Comparison of ENCODE assay signal across 22 cellular contexts in genomic region chr2:241120440-241120839, GRCh38.
"Had no signal": no experiment of that assay in that cellular context is flagged by ENCODE, and none has a peak within 500 bp of the region (broad histone marks: within the 10 kb centered on the region; RNA-seq: fewer than 3 reads in every experiment).

No MANE protein-coding gene starts in this region.

- H3K9me3 ChIP-seq: breast epithelium, left lung, sigmoid colon, tibial artery had no signal

- H3K4me3 ChIP-seq: breast epithelium, hepatocyte, left lung, sigmoid colon, smooth muscle cell, tibial artery had no signal

- ATAC-seq: effector memory CD8-positive, alpha-beta T cell; esophagus mucosa; left lung; naive thymus-derived CD4-positive, alpha-beta T cell had no signal

- H2AFZ ChIP-seq: hepatocyte had no signal

- H3K36me3 ChIP-seq: breast epithelium, sigmoid colon had no signal

- H3K27me3 Mint-ChIP-seq: activated naive CD8-positive, alpha-beta T cell; central memory CD8-positive, alpha-beta T cell; effector memory CD8-positive, alpha-beta T cell; naive thymus-derived CD4-positive, alpha-beta T cell; stimulated activated naive CD8-positive, alpha-beta T cell treated with anti-CD3 and anti-CD28 coated beads, Interleukin-15, Interleukin-2, amounts not matched to agents 100 ng/mL and 50 ng/mL, for 24 hours had no signal

- H3K27me3 ChIP-seq: breast epithelium, hepatocyte, left lung, sigmoid colon, tibial artery had no signal

- DNase-seq: activated CD8-positive, alpha-beta memory T cell treated with anti-CD3 and anti-CD28 coated beads, Interleukin-2, amount 50 U/mL, for 48 hours; amniotic stem cell; effector memory CD8-positive, alpha-beta T cell; foreskin melanocyte; glutamatergic neuron; kidney glomerular epithelial cell; left lung; naive thymus-derived CD4-positive, alpha-beta T cell; stimulated activated CD4-positive, alpha-beta T cell treated with anti-CD3 and anti-CD28 coated beads, Interleukin-15, amount 100 ng/mL, for 24 hours; stimulated activated CD8-positive, alpha-beta memory T cell treated with anti-CD3 and anti-CD28 coated beads, Interleukin-4, amount 100 ng/mL, for 48 hours; SW 1271; T-helper 2 cell had no signal

- FAIRE-seq: colon had no signal

- H3K79me2 ChIP-seq: hepatocyte had no signal

- H3K4me1 ChIP-seq: breast epithelium, left lung, sigmoid colon, tibial artery had no signal

- H3K27ac Mint-ChIP-seq: effector memory CD8-positive, alpha-beta T cell; stimulated activated naive CD8-positive, alpha-beta T cell treated with anti-CD3 and anti-CD28 coated beads, Interleukin-15, Interleukin-2, amounts not matched to agents 100 ng/mL and 50 ng/mL, for 24 hours had no signal

- H3K4me2 ChIP-seq: hepatocyte, smooth muscle cell had no signal

- H3K9me3 Mint-ChIP-seq: central memory CD8-positive, alpha-beta T cell; effector memory CD8-positive, alpha-beta T cell; naive thymus-derived CD4-positive, alpha-beta T cell had no signal

- H3K4me3 Mint-ChIP-seq: activated naive CD8-positive, alpha-beta T cell; central memory CD8-positive, alpha-beta T cell; effector memory CD8-positive, alpha-beta T cell; naive thymus-derived CD4-positive, alpha-beta T cell; stimulated activated naive CD8-positive, alpha-beta T cell treated with anti-CD3 and anti-CD28 coated beads, Interleukin-15, Interleukin-2, amounts not matched to agents 100 ng/mL and 50 ng/mL, for 24 hours had no signal

- H3K27ac ChIP-seq: breast epithelium, hepatocyte, left lung, sigmoid colon, tibial artery had no signal
